ENCODE assay signal across 20 cellular contexts in the genomic region with DNA sequence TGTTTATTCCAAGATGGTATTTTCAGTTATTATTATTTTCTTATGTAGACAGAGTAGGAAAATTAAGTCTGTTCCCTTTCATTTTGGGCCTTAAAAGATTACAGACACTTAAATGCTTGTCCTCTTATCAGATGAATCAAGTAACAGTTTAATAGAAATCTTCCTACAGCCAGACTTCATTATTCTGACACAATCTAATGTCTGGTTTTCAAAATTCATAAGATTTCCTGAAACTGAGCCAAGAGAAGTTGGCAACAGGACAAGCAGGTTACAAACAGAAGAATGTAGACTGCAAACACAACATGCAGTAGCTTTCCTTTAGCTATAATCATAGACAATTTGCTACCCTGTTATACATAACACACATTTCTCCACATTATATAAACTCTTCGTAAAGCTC.
DNase-seq lines count a peak whose midpoint lies in the region; ATAC-seq, FAIRE-seq and TF ChIP-seq lines count a peak whose summit lies in the region.
"Had no signal": no experiment of that assay in that cellular context is flagged by ENCODE, and none has a peak within 500 bp of the region (broad histone marks: within the 10 kb centered on the region; RNA-seq: fewer than 3 reads in every experiment).

No MANE protein-coding gene starts in this region.

- no peaks in the 10 kb centered on the region for H3K9me3 ChIP-seq in PC-3 (ENCODE audit: low read length)
- H3K9me3 ChIP-seq in pancreas = no peaks in the 10 kb centered on the region
- H3K9me3 ChIP-seq: HAP-1, uterus had no signal

- intact Hi-C loops in PC-3 (cut with micrococcal nuclease) (no loop called here), pancreas (cut with DNase I) (no loop called here)

- ATAC-seq in PC-3 (no peak), pancreas (peak in 3 of 4 donors; percentile 22 to 45 (median 42)), GM21360 (IDR thresholded peaks at IDR 0.05; ENCODE audit: unreplicated experiment) (no peak), HG02870 (IDR thresholded peaks at IDR 0.05; ENCODE audit: unreplicated experiment) (no peak)
- ATAC-seq: activated naive CD8-positive, alpha-beta T cell treated with anti-CD3 and anti-CD28 coated beads, Interleukin-2, amount 50 U/mL, for 24 hours; HepG2; left lobe of liver; right cardiac atrium; stimulated activated memory B cell treated with anti-CD40 and anti-IgM and Interleukin-4, amounts not matched to agents 10 μg/mL and 1 μg/mL and 100 μg/mL, for 72 hours had no signal

- H3K4me1 ChIP-seq in PC-3 (ENCODE audit: insufficient read depth, low read length) (no peaks in the 10 kb centered on the region), pancreas (peaks cover 8 to 20% (median 18%) of the 10 kb centered on the region in 3 donors)

- no peak overlapping the region for H3K9ac ChIP-seq in PC-3 (ENCODE audit: low read length)

- no peaks in the 10 kb centered on the region for H3K9me2 ChIP-seq in PC-3 (replicated peaks; ENCODE audit: low read length)

- H4K20me1 ChIP-seq in PC-3 (ENCODE audit: low read length) = no peaks in the 10 kb centered on the region

- CTCF ChIA-PET in PC-3 (lab: Charles Lee) = interaction anchor here (0.6 kb wide), 2 partner anchors 9 to 103 kb away, joined by 3 read pairs; no protein-coding TSS in a partner anchor

- H3K27ac ChIP-seq in PC-3 (ENCODE audit: low read length) (no peak overlapping the region), pancreas (no peak overlapping the region)
- H3K27ac ChIP-seq: uterus had no signal

- H3K79me2 ChIP-seq in PC-3 (ENCODE audit: low read length) = no peaks in the 10 kb centered on the region

- no peaks in the 10 kb centered on the region for H3F3A ChIP-seq in PC-3 (ENCODE audit: low read length, unreplicated experiment)

- POLR2A ChIA-PET in PC-3 (lab: Charles Lee; ENCODE audit: unreplicated experiment) = no interaction called here

- DNase-seq in NCI-H1694 (lab: John Stamatoyannopoulos, UW) (peak; percentile 6), NCI-H1694 treated with DMSO at 0.1 percent for 48 hours (lab: John Stamatoyannopoulos, UW) (no peak), PC-3 (peak; percentile 57), choroid plexus epithelial cell (ENCODE audit: low read depth) (peak; percentile 81), pancreas (no peak), occipital lobe (lab: John Stamatoyannopoulos, UW) (no peak)
- DNase-seq: activated gamma-delta T cell; activated naive CD8-positive, alpha-beta T cell treated with anti-CD3 and anti-CD28 coated beads, Interleukin-2, amount 50 U/mL, for 24 hours; foreskin fibroblast; naive B cell; NCI-H510A treated with DMSO at 0.1 percent for 48 hours; right cardiac atrium; stimulated activated CD4-positive, alpha-beta T cell treated with anti-CD3 and anti-CD28 coated beads, Interleukin-4, amount 100 ng/mL, for 1 hour; uterus had no signal

- H3K4me3 ChIP-seq in PC-3 (ENCODE audit: low read length) (no peak overlapping the region), choroid plexus epithelial cell (ENCODE audit: low read depth, low read length) (no peak overlapping the region), pancreas (no peak overlapping the region)
- H3K4me3 ChIP-seq: HAP-1, uterus had no signal

- no peak for TF ChIP-seq CTCF in PC-3 (conservative IDR thresholded peaks at IDR 0.05; ENCODE audit: low read depth, low read length)
- TF ChIP-seq CTCF in choroid plexus epithelial cell (conservative IDR thresholded peaks at IDR 0.05; ENCODE audit: low read depth, low read length) = no peak
- no peak for TF ChIP-seq CTCF in pancreas (IDR thresholded peaks at IDR 0.05)

- H2AFZ ChIP-seq in PC-3 (ENCODE audit: low read length) = no peak overlapping the region

- no peak for FAIRE-seq in pancreas (lab: Jason Lieb, UNC)
- FAIRE-seq: HepG2 had no signal

- H3K36me3 ChIP-seq in PC-3 (ENCODE audit: low read depth, low read length) (no peaks in the 10 kb centered on the region), pancreas (no peaks in the 10 kb centered on the region)
- H3K36me3 ChIP-seq: HAP-1, uterus had no signal

- 59 to 73% methylated on average over 1 of the region's 1 CpG for WGBS in pancreas, 2 donors

- H3K4me2 ChIP-seq in PC-3 (ENCODE audit: low read length) = no peak overlapping the region

- H3K27me3 ChIP-seq in PC-3 (ENCODE audit: low read length) (no peaks in the 10 kb centered on the region), pancreas (no peaks in the 10 kb centered on the region)
- H3K27me3 ChIP-seq: uterus had no signal

- BruUV-seq in PC-3 (replicated peaks; lab: Mats Ljungman, UMichigan) = no TSS peak

Comparison
In these comparisons a context has a peak if more than half of its experiments do, and no peak if none do; other contexts are left out.
1. DNase-seq: peak in NCI-H1694 (single experiment), PC-3 (single experiment) and choroid plexus epithelial cell (single experiment); none in NCI-H1694 treated with DMSO at 0.1 percent for 48 hours (single experiment), pancreas (0 of 6) and occipital lobe (single experiment).
2. ATAC-seq: peak in pancreas (3 of 4); none in PC-3 (single experiment), GM21360 (single experiment) and HG02870 (single experiment).